ENCODE assay signal across 14 cellular contexts in genomic region chr3:36969085-36969484, GRCh38. TPM values are rescaled to one million over a fixed set of nuclear protein-coding genes. Genes with fewer than 3 reads are reported as not detected.
A peak's percentile ranks its signal among the peaks of the same experiment; 100 is the strongest.
DNase-seq lines count a peak whose midpoint lies in the region; ATAC-seq lines count a peak whose summit lies in the region.
"Had no signal": no experiment of that assay in that cellular context is flagged by ENCODE, and none has a peak within 500 bp of the region (broad histone marks: within the 10 kb centered on the region; RNA-seq: fewer than 3 reads in every experiment).

No MANE protein-coding gene starts in this region.

- peaks cover 6 to 15% of the 10 kb centered on the region in 2 donors for H3K4me1 ChIP-seq in neuronal stem cell (ENCODE audit: control insufficient read depth in 2 of 2, insufficient read depth in 1 of 2, low read depth in 1 of 2, low read length in 2 of 2)
- H3K4me1 ChIP-seq: right lobe of liver, uterus had no signal

- no peak overlapping the region for H3K4me3 ChIP-seq in neuronal stem cell (ENCODE audit: low read length in 2 of 2)
- H3K4me3 ChIP-seq: coronary artery, esophagus squamous epithelium, heart right ventricle, right lobe of liver, uterus had no signal

- H2AK5ac ChIP-seq in neuronal stem cell (ENCODE audit: low read depth, low read length): no peak overlapping the region

- no peak overlapping the region for H3K4me2 ChIP-seq in neuronal stem cell (ENCODE audit: insufficient read depth, low read length, poor library complexity, severe bottlenecking)

- no peak overlapping the region for H3K14ac ChIP-seq in neuronal stem cell (ENCODE audit: low read length)

- peak overlapping the region; percentile 81 for H2AFZ ChIP-seq in neuronal stem cell (ENCODE audit: low read length)

- no peak overlapping the region for H2BK120ac ChIP-seq in neuronal stem cell (ENCODE audit: low read depth, low read length)

- no peaks in the 10 kb centered on the region for H3K27me3 Mint-ChIP-seq in T-helper 2 cell treated with Interferon-gamma antibody and Interleukin-4, amounts not matched to agents 5 μg/mL and 100 μg/mL, for 36 hours (ENCODE audit: low read depth)
- no peaks in the 10 kb centered on the region for H3K27me3 Mint-ChIP-seq in IgD-negative memory B cell
- no peaks in the 10 kb centered on the region for H3K27me3 Mint-ChIP-seq in central memory CD8-positive, alpha-beta T cell

- no peak overlapping the region for H4K8ac ChIP-seq in neuronal stem cell (ENCODE audit: low read depth, low read length)

- H3K79me1 ChIP-seq in neuronal stem cell (ENCODE audit: low read depth, low read length): no peaks in the 10 kb centered on the region

- no peaks in the 10 kb centered on the region for H3K36me3 ChIP-seq in neuronal stem cell (replicated peaks in 1 of 2; ENCODE audit: control insufficient read depth in 2 of 2, insufficient read depth in 2 of 2, low read length in 2 of 2)
- H3K36me3 ChIP-seq: esophagus squamous epithelium, heart right ventricle, right lobe of liver, uterus had no signal

- no peaks in the 10 kb centered on the region for H3K9me3 Mint-ChIP-seq in T-helper 2 cell treated with Interferon-gamma antibody and Interleukin-4, amounts not matched to agents 5 μg/mL and 100 μg/mL, for 36 hours
- H3K9me3 Mint-ChIP-seq in IgD-negative memory B cell: no peaks in the 10 kb centered on the region
- no peaks in the 10 kb centered on the region for H3K9me3 Mint-ChIP-seq in central memory CD8-positive, alpha-beta T cell
- H3K9me3 Mint-ChIP-seq: natural killer cell had no signal

- H4K91ac ChIP-seq in neuronal stem cell (ENCODE audit: low read depth, low read length, poor library complexity): no peak overlapping the region

- H3K4ac ChIP-seq in neuronal stem cell (ENCODE audit: low read length): no peak overlapping the region

- H3K23ac ChIP-seq in neuronal stem cell (ENCODE audit: low read depth, low read length, poor library complexity): no peak overlapping the region

- no peak overlapping the region for H3K9ac ChIP-seq in neuronal stem cell (ENCODE audit: low read depth, low read length, poor library complexity)

- no peaks in the 10 kb centered on the region for H3K27me3 ChIP-seq in neuronal stem cell (ENCODE audit: control insufficient read depth in 3 of 3, insufficient read depth in 3 of 3, low read depth in 1 of 3, low read length in 3 of 3)
- H3K27me3 ChIP-seq: esophagus squamous epithelium, heart right ventricle, right lobe of liver, uterus had no signal

- peaks cover 11% of the 10 kb centered on the region for H3K36me3 Mint-ChIP-seq in T-helper 2 cell treated with Interferon-gamma antibody and Interleukin-4, amounts not matched to agents 5 μg/mL and 100 μg/mL, for 36 hours (ENCODE audit: low read depth)
- peaks cover 3% of the 10 kb centered on the region for H3K36me3 Mint-ChIP-seq in IgD-negative memory B cell
- H3K36me3 Mint-ChIP-seq in central memory CD8-positive, alpha-beta T cell (ENCODE audit: insufficient read depth): peaks cover 2% of the 10 kb centered on the region
- H3K36me3 Mint-ChIP-seq: natural killer cell had no signal

- ATAC-seq in central memory CD8-positive, alpha-beta T cell (replicated peaks; ENCODE audit: extremely low read depth, poor library complexity, severe bottlenecking): no peak
- ATAC-seq in HG02884 (IDR thresholded peaks at IDR 0.05; ENCODE audit: unreplicated experiment): no peak

- no CpG with 5 or more reads among the region's 4 CpGs for WGBS in neuronal stem cell (ENCODE audit: extremely low coverage in 2 of 2, insufficient read length in 2 of 2, insufficient replicate concordance in 1 of 2), 2 donors

- peak overlapping the region; percentile 64 for H3K18ac ChIP-seq in neuronal stem cell (ENCODE audit: low read length)

- H2BK5ac ChIP-seq in neuronal stem cell (ENCODE audit: low read length): no peak overlapping the region

- peaks cover 34% of the 10 kb centered on the region for H3K4me1 Mint-ChIP-seq in T-helper 2 cell treated with Interferon-gamma antibody and Interleukin-4, amounts not matched to agents 5 μg/mL and 100 μg/mL, for 36 hours (ENCODE audit: low read depth)
- peaks cover 21 to 28% (median 24%) of the 10 kb centered on the region in 3 donors for H3K4me1 Mint-ChIP-seq in IgD-negative memory B cell
- peaks cover 17% of the 10 kb centered on the region for H3K4me1 Mint-ChIP-seq in central memory CD8-positive, alpha-beta T cell

- H3K27ac ChIP-seq in neuronal stem cell (replicated peaks; ENCODE audit: low read length): peak overlapping the region; percentile 86
- H3K27ac ChIP-seq: coronary artery, esophagus squamous epithelium, right lobe of liver, uterus had no signal

- no peak for DNase-seq in T-helper 2 cell treated with Interferon-gamma antibody and Interleukin-4, amounts not matched to agents 5 μg/mL and 100 μg/mL, for 36 hours (ENCODE audit: low spot score)
- DNase-seq in T-helper 2 cell (no peak), neuronal stem cell (ENCODE audit: low spot score) (no peak), anterior cingulate cortex (lab: John Stamatoyannopoulos, UW) (no peak), MV-4-11 (lab: John Stamatoyannopoulos, UW) (no peak)
- no peak for DNase-seq in central memory CD8-positive, alpha-beta T cell (ENCODE audit: low spot score in 2 of 2)
- DNase-seq: esophagus squamous epithelium, heart right ventricle, natural killer cell, right lobe of liver, uterus had no signal

- no peak overlapping the region for H3K4me3 Mint-ChIP-seq in T-helper 2 cell treated with Interferon-gamma antibody and Interleukin-4, amounts not matched to agents 5 μg/mL and 100 μg/mL, for 36 hours
- peak overlapping the region in 1 of 4 donors; percentile 19 for H3K4me3 Mint-ChIP-seq in IgD-negative memory B cell
- H3K4me3 Mint-ChIP-seq in central memory CD8-positive, alpha-beta T cell: no peak overlapping the region
- H3K4me3 Mint-ChIP-seq: natural killer cell had no signal

- no peak overlapping the region for H2BK15ac ChIP-seq in neuronal stem cell (ENCODE audit: low read length)

- no peak overlapping the region for H2BK12ac ChIP-seq in neuronal stem cell (ENCODE audit: low read length)

- H3K9me3 ChIP-seq in neuronal stem cell (replicated peaks in 1 of 2; ENCODE audit: control insufficient read depth in 2 of 2, insufficient read depth in 1 of 2, low read depth in 1 of 2, low read length in 2 of 2): no peaks in the 10 kb centered on the region
- H3K9me3 ChIP-seq: esophagus squamous epithelium, heart right ventricle, right lobe of liver, uterus had no signal

- H3K27ac Mint-ChIP-seq in T-helper 2 cell treated with Interferon-gamma antibody and Interleukin-4, amounts not matched to agents 5 μg/mL and 100 μg/mL, for 36 hours: peak overlapping the region; percentile 84
- H3K27ac Mint-ChIP-seq in IgD-negative memory B cell: peak overlapping the region in 2 of 3 donors; percentile 57 to 78
- H3K27ac Mint-ChIP-seq in central memory CD8-positive, alpha-beta T cell (ENCODE audit: low read depth): peak overlapping the region; percentile 76

RNA-seq across cellular contexts. Expression of gene EPM2AIP1, which starts 23.8 kb away (rescaled TPM):
- 4.1 TPM for polyA plus RNA-seq in IgD-negative memory B cell
- polyA plus RNA-seq in neuronal stem cell (2013, experiment 1 of 2): 25.6 TPM
- 25.9 TPM for polyA plus RNA-seq in neuronal stem cell (2013, experiment 2 of 2)

RNA-seq across cellular contexts. Expression of gene TRANK1, which starts 24.2 kb away (rescaled TPM):
- 27.7 TPM for polyA plus RNA-seq in IgD-negative memory B cell
- polyA plus RNA-seq in neuronal stem cell (2013, experiment 1 of 2): 3.2 TPM
- 3.3 TPM for polyA plus RNA-seq in neuronal stem cell (2013, experiment 2 of 2)

RNA-seq across cellular contexts. Expression of gene MLH1, which starts 24.2 kb away (rescaled TPM):
- 19.7 TPM for polyA plus RNA-seq in IgD-negative memory B cell
- 28.8 TPM for polyA plus RNA-seq in neuronal stem cell (2013, experiment 1 of 2)
- polyA plus RNA-seq in neuronal stem cell (2013, experiment 2 of 2): 29.0 TPM
